5 cellular contexts compared by ENCODE assay signal in genomic region chr3:186887507-186887938, GRCh38. TPM values are rescaled to one million over a fixed set of nuclear protein-coding genes. Genes with fewer than 3 reads are reported as not detected.
"Had no signal": no experiment of that assay in that cellular context is flagged by ENCODE, and none has a peak within 500 bp of the region (broad histone marks: within the 10 kb centered on the region; RNA-seq: fewer than 3 reads in every experiment).

No MANE protein-coding gene starts in this region.

RNA-seq across cellular contexts. Expression of gene ADIPOQ, which starts 45.0 kb away (rescaled TPM):
- total RNA-seq: MCF 10A, NCI-H460, PC-3, SJSA1 had no signal
- polyA plus RNA-seq: SK-N-SH had no signal
